ENCODE assay signal across 8 cellular contexts in the genomic region with DNA sequence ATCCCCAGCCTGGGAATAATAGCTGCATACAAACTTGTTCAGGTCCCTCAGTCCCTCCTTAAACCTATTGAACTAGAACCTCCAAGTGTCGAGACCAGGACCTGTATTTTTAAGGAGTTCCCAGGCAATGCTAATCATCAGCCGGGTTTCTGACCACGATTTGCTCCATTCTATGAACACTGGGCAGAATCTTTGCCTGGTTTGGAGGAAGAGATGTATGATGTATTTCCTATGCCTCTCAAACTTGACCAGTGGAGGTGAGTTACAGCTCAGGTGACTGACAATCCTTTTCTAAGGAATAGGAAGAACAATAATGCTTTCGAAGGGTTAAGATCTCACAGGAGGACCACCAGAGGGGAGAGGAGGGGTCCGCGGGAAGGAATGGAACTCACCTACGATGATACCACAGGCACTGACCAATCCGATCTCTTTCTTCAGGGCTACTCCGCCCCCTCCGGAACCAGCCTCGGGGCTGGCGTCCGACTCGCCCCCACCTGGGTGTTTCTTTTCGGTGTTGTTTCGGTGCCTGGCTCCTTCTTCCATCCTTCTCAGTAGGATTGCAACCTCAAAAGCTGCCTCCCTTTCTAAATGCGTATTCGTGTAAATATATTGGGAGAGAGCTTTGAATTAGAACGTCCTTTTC. TPM values are rescaled to one million over a fixed set of nuclear protein-coding genes. Genes with fewer than 3 reads are reported as not detected.
DNase-seq lines count a peak whose midpoint lies in the region; ATAC-seq, FAIRE-seq and TF ChIP-seq lines count a peak whose summit lies in the region.

No MANE protein-coding gene starts in this region.

- H3K4me2 ChIP-seq in A549, result peak overlapping the region; percentile 78
- H3K4me2 ChIP-seq in MM.1S (ENCODE audit: low read depth, low read length), result peak overlapping the region; percentile 75

- no peak for DNase-seq in A549 (ENCODE audit: low read depth in 1 of 2, low spot score in 1 of 2)
- peak; percentile 29 for DNase-seq in MM.1S
- peak; percentile 15 for DNase-seq in activated T-cell treated with anti-CD3 and anti-CD28 coated beads for 48 hours (ENCODE audit: low read depth)
- DNase-seq in glutamatergic neuron, result peak; percentile 42
- no peak for DNase-seq in omental fat pad (ENCODE audit: low spot score)
- DNase-seq in frontal cortex (ENCODE audit: low spot score in 2 of 2), result no peak

- no peak for TF ChIP-seq EP300 in A549 (IDR thresholded peaks at IDR 0.05)

- peaks cover 2% of the 10 kb centered on the region for H3K4me1 Mint-ChIP-seq in glutamatergic neuron (ENCODE audit: low read depth, unreplicated experiment)

- H3K9me2 ChIP-seq in MM.1S (replicated peaks; ENCODE audit: insufficient read depth, low read length), result no peaks in the 10 kb centered on the region

- TF ChIP-seq CTCF in A549 (IDR thresholded peaks at IDR 0.05) (no peak), MM.1S (IDR thresholded peaks at IDR 0.05; ENCODE audit: low read length) (no peak), glutamatergic neuron (IDR thresholded peaks at IDR 0.05; ENCODE audit: partially characterized antibody, unreplicated experiment) (no peak), omental fat pad (IDR thresholded peaks at IDR 0.05) (no peak)

- H3K4me3 ChIP-seq in A549 (peak overlapping the region; percentile 45), MM.1S (ENCODE audit: low read length) (peak overlapping the region; percentile 58)

- WGBS in A549 (ENCODE audit: missing lambda C conversion rate), result 8% methylated on average over 19 of the region's 19 CpGs

- peaks cover 2% of the 10 kb centered on the region for H3K9me3 Mint-ChIP-seq in glutamatergic neuron (ENCODE audit: unreplicated experiment)

- no peaks in the 10 kb centered on the region for H4K20me1 ChIP-seq in MM.1S (ENCODE audit: insufficient read depth, low read length)

- no peaks in the 10 kb centered on the region for H3F3A ChIP-seq in MM.1S (ENCODE audit: insufficient read depth, low read length)

- FAIRE-seq in A549 (lab: Jason Lieb, UNC) (no peak), frontal cortex (lab: Jason Lieb, UNC) (no peak)

- no peaks in the 10 kb centered on the region for H3K27me3 ChIP-seq in MM.1S (replicated peaks; ENCODE audit: insufficient read depth, low read length)

- H3K36me3 ChIP-seq in MM.1S (replicated peaks; ENCODE audit: insufficient read depth, low read length), result no peaks in the 10 kb centered on the region

- no peak overlapping the region for H3K27ac Mint-ChIP-seq in glutamatergic neuron (ENCODE audit: unreplicated experiment)

- H3K9me3 ChIP-seq in A549 (no peaks in the 10 kb centered on the region), MM.1S (replicated peaks; ENCODE audit: insufficient read depth, low read length) (no peaks in the 10 kb centered on the region)

- TF ChIP-seq RAD21 in A549 (conservative IDR thresholded peaks at IDR 0.05 in 1 of 2, IDR thresholded peaks at IDR 0.05 in 1 of 2), result no peak

- no peak for TF ChIP-seq POLR2A in A549 (IDR thresholded peaks at IDR 0.05; ENCODE audit: low read length)

- H3K27me3 Mint-ChIP-seq in glutamatergic neuron (ENCODE audit: unreplicated experiment), result no peaks in the 10 kb centered on the region

- H3K79me2 ChIP-seq in MM.1S (ENCODE audit: low read length), result no peaks in the 10 kb centered on the region

- peak in 1 of 2 experiments; percentile 74; a peak in 3 of 6 replicates for ATAC-seq in A549
- peak; percentile 78 for ATAC-seq in omental fat pad (ENCODE audit: low FRiP score)
- no peak for ATAC-seq in HG03025 (IDR thresholded peaks at IDR 0.05; ENCODE audit: low FRiP score, unreplicated experiment)
- ATAC-seq in HG02759 (IDR thresholded peaks at IDR 0.05; ENCODE audit: unreplicated experiment), result no peak

- H3K36me3 Mint-ChIP-seq in glutamatergic neuron (ENCODE audit: unreplicated experiment), result no peaks in the 10 kb centered on the region

- H2AFZ ChIP-seq in MM.1S (ENCODE audit: low read length), result peak overlapping the region; percentile 45; the same call in 1 of the 2 replicates

- POLR2A ChIA-PET in A549 (lab: Yijun Ruan, JAX), result interaction anchor here (0.7 kb wide), 1 partner anchor 88 kb away, joined by 6 read pairs; no protein-coding TSS in a partner anchor

- H3K27ac ChIP-seq in A549, result 0 out of 6 replicates have a peak overlapping the region, but pooled peaks of 1 of the 2 experiments have one; percentile 13
- no peak overlapping the region for H3K27ac ChIP-seq in MM.1S (ENCODE audit: low read length)

- H3K9ac ChIP-seq in MM.1S (ENCODE audit: low read length), result no peak overlapping the region

- CTCF ChIA-PET in A549 (lab: Yijun Ruan, JAX), result interaction anchor here (0.6 to 25.1 kb wide), 6 partner anchors 14 to 174 kb away, joined by 3 to 848 read pairs (median 4); a partner anchor contains a TSS

- no peak overlapping the region for H3K4me3 Mint-ChIP-seq in glutamatergic neuron (ENCODE audit: unreplicated experiment)

- 0 out of 3 replicates have a peak, but pooled peaks cover 3% of the 10 kb centered on the region for H3K4me1 ChIP-seq in A549
- no peaks in the 10 kb centered on the region for H3K4me1 ChIP-seq in MM.1S (ENCODE audit: low read length)

TF ChIP-seq in A549, 52 proteins besides CTCF, POLR2A, EP300 and RAD21:
- TF ChIP-seq RARB (CRISPR knock-in tag; IDR thresholded peaks at IDR 0.05) (no peak), JUNB (IDR thresholded peaks at IDR 0.05) (no peak), HEYL (CRISPR knock-in tag; IDR thresholded peaks at IDR 0.05) (no peak), PHF8 (IDR thresholded peaks at IDR 0.05; ENCODE audit: borderline replicate concordance, low read depth) (no peak), ESRRA (IDR thresholded peaks at IDR 0.05; ENCODE audit: borderline replicate concordance, low read length) (no peak), GATA3 (IDR thresholded peaks at IDR 0.05; ENCODE audit: borderline replicate concordance) (no peak), FOSL2 (IDR thresholded peaks at IDR 0.05) (no peak), FOSL2 (CRISPR knock-in tag; IDR thresholded peaks at IDR 0.05) (no peak), ZC3H11A (IDR thresholded peaks at IDR 0.05) (no peak)
- TF ChIP-seq, protein P1, sequence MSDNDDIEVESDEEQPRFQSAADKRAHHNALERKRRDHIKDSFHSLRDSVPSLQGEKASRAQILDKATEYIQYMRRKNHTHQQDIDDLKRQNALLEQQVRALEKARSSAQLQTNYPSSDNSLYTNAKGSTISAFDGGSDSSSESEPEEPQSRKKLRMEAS (IDR thresholded peaks at IDR 0.05), result no peak
- TF ChIP-seq, protein P2, sequence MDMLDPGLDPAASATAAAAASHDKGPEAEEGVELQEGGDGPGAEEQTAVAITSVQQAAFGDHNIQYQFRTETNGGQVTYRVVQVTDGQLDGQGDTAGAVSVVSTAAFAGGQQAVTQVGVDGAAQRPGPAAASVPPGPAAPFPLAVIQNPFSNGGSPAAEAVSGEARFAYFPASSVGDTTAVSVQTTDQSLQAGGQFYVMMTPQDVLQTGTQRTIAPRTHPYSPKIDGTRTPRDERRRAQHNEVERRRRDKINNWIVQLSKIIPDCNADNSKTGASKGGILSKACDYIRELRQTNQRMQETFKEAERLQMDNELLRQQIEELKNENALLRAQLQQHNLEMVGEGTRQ (IDR thresholded peaks at IDR 0.05), result no peak

RNA-seq across cellular contexts. Expression of a gene that starts 1.0 kb away (rescaled TPM):
- polyA plus RNA-seq in A549 (2011; rRNA removed) (0.28 and 0.45 TPM in 2 replicates), A549 (2017; fragmentation: RNase III; extraction: RNeasy Plus Mini Kit Qiagen cat#74134 plus additional on column Dnase treatment) (0.35 to 0.49 TPM (median 0.39 TPM) in 3 replicates)
- 0.08 and 0.09 TPM in 2 replicates for polyA plus RNA-seq in A549 (2012; cell fraction: cytosol; rRNA removed)
- polyA plus RNA-seq in A549 (2012; cell fraction: nucleus; rRNA removed), result 0.07 and 0.16 TPM in 2 replicates
- polyA minus RNA-seq in A549 (2011; rRNA and poly(A)+ RNA removed), result 0.17 and 0.73 TPM in 2 replicates
- total RNA-seq in glutamatergic neuron (ENCODE audit: unreplicated experiment) (7.9 TPM), omental fat pad (100 to 1,000 TPM in 1 of 4 donors, 10 to 100 TPM in 3; 40.2 to 106 (median 92.1) TPM), frontal cortex (4.1 TPM)

RNA-seq across cellular contexts. Expression of a gene that starts 55.2 kb away (rescaled TPM):
- polyA plus RNA-seq in A549 (2011; rRNA removed), result not detected in 2 replicates
- polyA plus RNA-seq in A549 (2012; cell fraction: cytosol; rRNA removed), result not detected in 2 replicates
- polyA plus RNA-seq in A549 (2012; cell fraction: nucleus; rRNA removed), result not detected in 2 replicates
- not detected in 3 replicates for polyA plus RNA-seq in A549 (2017; fragmentation: RNase III; extraction: RNeasy Plus Mini Kit Qiagen cat#74134 plus additional on column Dnase treatment)
- polyA minus RNA-seq in A549 (2011; rRNA and poly(A)+ RNA removed), result not detected in 2 replicates
- not detected for total RNA-seq in glutamatergic neuron (ENCODE audit: unreplicated experiment)
- not detected for total RNA-seq in omental fat pad
- total RNA-seq in frontal cortex, result not detected

Comparison
In these comparisons a context has a peak if more than half of its experiments do, and no peak if none do; other contexts are left out.
1. DNase-seq: peak in MM.1S (single experiment), activated T-cell treated with anti-CD3 and anti-CD28 coated beads for 48 hours (single experiment) and glutamatergic neuron (single experiment); none in A549 (0 of 2), omental fat pad (single experiment) and frontal cortex (0 of 2).